Comparison of ENCODE assay signal across 1 cellular context in the genomic region with DNA sequence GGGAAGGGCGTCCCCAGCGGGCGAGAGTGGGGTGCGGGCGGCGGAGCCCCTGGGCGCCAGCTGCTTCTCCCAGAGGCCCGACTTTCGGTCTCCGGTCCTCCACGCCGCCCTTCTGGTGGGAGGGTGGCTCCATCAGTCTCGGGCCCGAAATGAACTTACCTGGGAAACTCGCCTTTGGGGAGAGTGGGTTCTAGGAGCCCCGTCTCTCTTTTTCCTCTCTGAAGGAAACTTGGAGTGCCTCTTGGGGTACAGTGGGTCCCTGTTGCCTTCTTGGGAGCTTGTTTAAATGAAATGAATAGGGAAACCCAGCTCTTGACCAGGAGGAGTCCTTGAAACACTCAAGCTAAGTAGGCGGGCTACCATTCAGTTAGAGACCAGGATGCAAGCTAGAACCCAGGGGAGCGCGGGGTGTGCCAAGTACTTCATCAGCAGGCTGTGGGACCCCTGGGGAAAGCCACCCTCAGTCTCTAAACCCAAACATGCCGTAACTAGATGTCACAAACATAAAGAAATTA.
TF ChIP-seq lines count a peak whose summit lies in the region.

No MANE protein-coding gene starts in this region.

TF ChIP-seq in HepG2, 621 proteins besides CTCF, POLR2A, EP300 and RAD21 (continued from another document):
- TF ChIP-seq, protein P1, sequence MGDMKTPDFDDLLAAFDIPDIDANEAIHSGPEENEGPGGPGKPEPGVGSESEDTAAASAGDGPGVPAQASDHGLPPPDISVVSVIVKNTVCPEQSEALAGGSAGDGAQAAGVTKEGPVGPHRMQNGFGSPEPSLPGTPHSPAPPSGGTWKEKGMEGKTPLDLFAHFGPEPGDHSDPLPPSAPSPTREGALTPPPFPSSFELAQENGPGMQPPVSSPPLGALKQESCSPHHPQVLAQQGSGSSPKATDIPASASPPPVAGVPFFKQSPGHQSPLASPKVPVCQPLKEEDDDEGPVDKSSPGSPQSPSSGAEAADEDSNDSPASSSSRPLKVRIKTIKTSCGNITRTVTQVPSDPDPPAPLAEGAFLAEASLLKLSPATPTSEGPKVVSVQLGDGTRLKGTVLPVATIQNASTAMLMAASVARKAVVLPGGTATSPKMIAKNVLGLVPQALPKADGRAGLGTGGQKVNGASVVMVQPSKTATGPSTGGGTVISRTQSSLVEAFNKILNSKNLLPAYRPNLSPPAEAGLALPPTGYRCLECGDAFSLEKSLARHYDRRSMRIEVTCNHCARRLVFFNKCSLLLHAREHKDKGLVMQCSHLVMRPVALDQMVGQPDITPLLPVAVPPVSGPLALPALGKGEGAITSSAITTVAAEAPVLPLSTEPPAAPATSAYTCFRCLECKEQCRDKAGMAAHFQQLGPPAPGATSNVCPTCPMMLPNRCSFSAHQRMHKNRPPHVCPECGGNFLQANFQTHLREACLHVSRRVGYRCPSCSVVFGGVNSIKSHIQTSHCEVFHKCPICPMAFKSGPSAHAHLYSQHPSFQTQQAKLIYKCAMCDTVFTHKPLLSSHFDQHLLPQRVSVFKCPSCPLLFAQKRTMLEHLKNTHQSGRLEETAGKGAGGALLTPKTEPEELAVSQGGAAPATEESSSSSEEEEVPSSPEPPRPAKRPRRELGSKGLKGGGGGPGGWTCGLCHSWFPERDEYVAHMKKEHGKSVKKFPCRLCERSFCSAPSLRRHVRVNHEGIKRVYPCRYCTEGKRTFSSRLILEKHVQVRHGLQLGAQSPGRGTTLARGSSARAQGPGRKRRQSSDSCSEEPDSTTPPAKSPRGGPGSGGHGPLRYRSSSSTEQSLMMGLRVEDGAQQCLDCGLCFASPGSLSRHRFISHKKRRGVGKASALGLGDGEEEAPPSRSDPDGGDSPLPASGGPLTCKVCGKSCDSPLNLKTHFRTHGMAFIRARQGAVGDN (CRISPR knock-in tag; IDR thresholded peaks at IDR 0.05): peak; percentile 9; the same call in 1 of the 2 replicates
TF ChIP-seq in HepG2: peak in this region for 3.
